ENCODE assay signal across 8 cellular contexts in genomic region chr10:74586088-74586585, GRCh38.
A peak's percentile ranks its signal among the peaks of the same experiment; 100 is the strongest.
DNase-seq lines count a peak whose midpoint lies in the region; ATAC-seq and TF ChIP-seq lines count a peak whose summit lies in the region.

No MANE protein-coding gene starts in this region.

- peaks cover 4% of the 10 kb centered on the region for H3K36me3 Mint-ChIP-seq in activated naive CD4-positive, alpha-beta T cell treated with anti-CD3 and anti-CD28 coated beads for 36 hours (ENCODE audit: low read depth)

- H3K27ac ChIP-seq in liver (ENCODE audit: low read depth in 1 of 2, low read length in 2 of 2): peak overlapping the region; percentile 69 to 70

- no peaks in the 10 kb centered on the region for H3K9me3 ChIP-seq in liver (ENCODE audit: control insufficient read depth in 4 of 4, low read length in 3 of 4)

- peak; percentile 44 for ATAC-seq in stimulated activated naive CD8-positive, alpha-beta T cell treated with anti-CD3 and anti-CD28 coated beads, Interleukin-15, amount 100 ng/mL, for 72 hours

- peaks cover 2 to 36% (median 28%) of the 10 kb centered on the region in 4 donors for H3K4me1 ChIP-seq in liver (ENCODE audit: control insufficient read depth in 4 of 4, insufficient read depth in 4 of 4, low read length in 3 of 4)

- H3K4me1 Mint-ChIP-seq in activated naive CD4-positive, alpha-beta T cell treated with anti-CD3 and anti-CD28 coated beads for 36 hours (ENCODE audit: low read depth): peaks cover 62% of the 10 kb centered on the region
- peaks cover 76% of the 10 kb centered on the region for H3K4me1 Mint-ChIP-seq in stimulated activated naive CD8-positive, alpha-beta T cell treated with anti-CD3 and anti-CD28 coated beads, Interleukin-15, amount 100 ng/mL, for 72 hours

- peak overlapping the region; percentile 72 for H3K4me3 Mint-ChIP-seq in activated naive CD4-positive, alpha-beta T cell treated with anti-CD3 and anti-CD28 coated beads for 36 hours
- H3K4me3 Mint-ChIP-seq in stimulated activated naive CD8-positive, alpha-beta T cell treated with anti-CD3 and anti-CD28 coated beads, Interleukin-15, amount 100 ng/mL, for 72 hours: peak overlapping the region; percentile 68 to 79

- H3K4me3 ChIP-seq in liver (ENCODE audit: low read depth in 1 of 3, low read length in 3 of 3) (peak overlapping the region in 1 of 3 donors; percentile 2), H7 (ENCODE audit: insufficient read depth, low read depth, low read length) (no peak overlapping the region)

- WGBS in liver: 5% methylated on average over 1 of the region's 1 CpG

- H3K9me3 Mint-ChIP-seq in activated naive CD4-positive, alpha-beta T cell treated with anti-CD3 and anti-CD28 coated beads for 36 hours: peaks cover 3% of the 10 kb centered on the region
- peaks cover 4 to 6% of the 10 kb centered on the region in 2 donors for H3K9me3 Mint-ChIP-seq in stimulated activated naive CD8-positive, alpha-beta T cell treated with anti-CD3 and anti-CD28 coated beads, Interleukin-15, amount 100 ng/mL, for 72 hours

- CTCF ChIA-PET in activated naive CD4-positive, alpha-beta T cell treated with anti-CD3 and anti-CD28 coated beads for 36 hours (lab: Charles Lee): interaction anchor here (0.7 to 1.9 kb wide), 2 partner anchors 151 to 434 kb away, joined by 3 to 6 read pairs; no protein-coding TSS in a partner anchor

- no peaks in the 10 kb centered on the region for H3K27me3 Mint-ChIP-seq in activated naive CD4-positive, alpha-beta T cell treated with anti-CD3 and anti-CD28 coated beads for 36 hours (ENCODE audit: low read depth)
- H3K27me3 Mint-ChIP-seq in stimulated activated naive CD8-positive, alpha-beta T cell treated with anti-CD3 and anti-CD28 coated beads, Interleukin-15, amount 100 ng/mL, for 72 hours: no peaks in the 10 kb centered on the region

- peak; percentile 18 for DNase-seq in activated CD4-positive, CD25-positive, alpha-beta regulatory T cell treated with anti-CD3 and anti-CD28 coated beads, Interleukin-2, amount 50 U/mL, for 16 hours (ENCODE audit: low read depth, low spot score)
- no peak for DNase-seq in activated CD4-positive, CD25-positive, alpha-beta regulatory T cell treated with anti-CD3 and anti-CD28 coated beads, Interleukin-2, amount 50 U/mL, for 72 hours
- DNase-seq in NCI-H2171 (lab: John Stamatoyannopoulos, UW) (peak; percentile 9), dedifferentiated amniotic fluid mesenchymal stem cell (ENCODE audit: extremely low spot score) (no peak), H7 (no peak)
- DNase-seq in activated naive CD4-positive, alpha-beta T cell treated with anti-CD3 and anti-CD28 coated beads for 36 hours: peak; percentile 35
- DNase-seq in stimulated activated naive CD8-positive, alpha-beta T cell treated with anti-CD3 and anti-CD28 coated beads, Interleukin-15, amount 100 ng/mL, for 72 hours: peak; percentile 32 to 43

- peak overlapping the region; percentile 96 for H3K27ac Mint-ChIP-seq in activated naive CD4-positive, alpha-beta T cell treated with anti-CD3 and anti-CD28 coated beads for 36 hours
- H3K27ac Mint-ChIP-seq in stimulated activated naive CD8-positive, alpha-beta T cell treated with anti-CD3 and anti-CD28 coated beads, Interleukin-15, amount 100 ng/mL, for 72 hours: peak overlapping the region; percentile 91 to 92

- TF ChIP-seq CTCF in liver (IDR thresholded peaks at IDR 0.05; ENCODE audit: low read depth, low read length, missing input control): no peak

- peak overlapping the region in 1 of 2 donors; percentile 59 for H3K9ac ChIP-seq in liver (ENCODE audit: low read depth in 1 of 2, low read length in 2 of 2)

- intact Hi-C loops in activated naive CD4-positive, alpha-beta T cell treated with anti-CD3 and anti-CD28 coated beads for 36 hours (cut with micrococcal nuclease): loop anchor here (1.0 to 10.0 kb wide), 5 partner anchors 268 to 961 kb away; no protein-coding TSS in a partner anchor

- no peaks in the 10 kb centered on the region for H3K36me3 ChIP-seq in liver (ENCODE audit: control insufficient read depth in 4 of 4, insufficient read depth in 3 of 4, low read depth in 1 of 4, low read length in 3 of 4)
- no peaks in the 10 kb centered on the region for H3K36me3 ChIP-seq in H7 (replicated peaks; ENCODE audit: control insufficient read depth, insufficient read depth, low read length)

- no peak for TF ChIP-seq RAD21 in liver (IDR thresholded peaks at IDR 0.05)

- H3K27me3 ChIP-seq in liver (ENCODE audit: control insufficient read depth in 4 of 4, insufficient read depth in 4 of 4, low read length in 3 of 4): no peaks in the 10 kb centered on the region
- H3K27me3 ChIP-seq in H7 (ENCODE audit: control insufficient read depth, insufficient read depth, low read length): no peaks in the 10 kb centered on the region

TF ChIP-seq in liver, 16 proteins besides CTCF, POLR2A, EP300 and RAD21:
- TF ChIP-seq JUND (IDR thresholded peaks at IDR 0.05) (no peak), FOXA2 (IDR thresholded peaks at IDR 0.05) (no peak), HNF4G (IDR thresholded peaks at IDR 0.05) (no peak)

Comparison
In these comparisons a context has a peak if more than half of its experiments do, and no peak if none do; other contexts are left out.
1. DNase-seq: peak in activated CD4-positive, CD25-positive, alpha-beta regulatory T cell treated with anti-CD3 and anti-CD28 coated beads, Interleukin-2, amount 50 U/mL, for 16 hours (single experiment), NCI-H2171 (single experiment), activated naive CD4-positive, alpha-beta T cell treated with anti-CD3 and anti-CD28 coated beads for 36 hours (single experiment) and stimulated activated naive CD8-positive, alpha-beta T cell treated with anti-CD3 and anti-CD28 coated beads, Interleukin-15, amount 100 ng/mL, for 72 hours (2 of 2); none in activated CD4-positive, CD25-positive, alpha-beta regulatory T cell treated with anti-CD3 and anti-CD28 coated beads, Interleukin-2, amount 50 U/mL, for 72 hours (single experiment), dedifferentiated amniotic fluid mesenchymal stem cell (single experiment) and H7 (single experiment).